ENCODE assay signal across 12 cellular contexts in genomic region chr6:34638834-34639736, GRCh38. TPM values are rescaled to one million over a fixed set of nuclear protein-coding genes. Genes with fewer than 3 reads are reported as not detected.
DNase-seq lines count a peak whose midpoint lies in the region; ATAC-seq, FAIRE-seq and TF ChIP-seq lines count a peak whose summit lies in the region.
"Had no signal": no experiment of that assay in that cellular context is flagged by ENCODE, and none has a peak within 500 bp of the region (broad histone marks: within the 10 kb centered on the region; RNA-seq: fewer than 3 reads in every experiment).

No MANE protein-coding gene starts in this region.

- no peaks in the 10 kb centered on the region for H3K4me1 ChIP-seq in right cardiac atrium (ENCODE audit: control insufficient read depth, insufficient read depth, low read length)
- H3K4me1 ChIP-seq: esophagus squamous epithelium, SJSA1 had no signal

- H3K36me3 Mint-ChIP-seq in MCF 10A (ENCODE audit: insufficient read depth, unreplicated experiment) = peaks cover 22% of the 10 kb centered on the region

- CTCF ChIA-PET in MCF 10A (lab: Yijun Ruan, JAX) = interaction anchor here (0.6 kb wide), 3 partner anchors 35 to 186 kb away, joined by 3 to 4 read pairs (median 3); no protein-coding TSS in a partner anchor

- H3K9me3 Mint-ChIP-seq in MCF 10A (ENCODE audit: unreplicated experiment) = no peaks in the 10 kb centered on the region
- H3K9me3 Mint-ChIP-seq: nephron progenitor cell had no signal

- H3K27ac Mint-ChIP-seq in MCF 10A (ENCODE audit: low read depth, unreplicated experiment) = no peak overlapping the region
- H3K27ac Mint-ChIP-seq: nephron progenitor cell had no signal

- peak; percentile 73 for ATAC-seq in GM19467 (IDR thresholded peaks at IDR 0.05; ENCODE audit: unreplicated experiment)
- peak; percentile 57 for ATAC-seq in HG03139 (IDR thresholded peaks at IDR 0.05; ENCODE audit: unreplicated experiment)
- ATAC-seq in right cardiac atrium = peak; percentile 60 to 66

- WGBS in right cardiac atrium = 75% methylated on average over 6 of the region's 6 CpGs

- no peak for DNase-seq in GM12892 (ENCODE audit: insufficient read length)
- DNase-seq in right cardiac atrium = no peak
- DNase-seq in AML-193 (lab: John Stamatoyannopoulos, UW) = no peak
- no peak for DNase-seq in activated CD4-positive, alpha-beta T cell treated with anti-CD3 and anti-CD28 coated beads for 4 hours
- no peak for DNase-seq in MCF 10A (ENCODE audit: unreplicated experiment)
- DNase-seq in WERI-Rb-1 = no peak
- DNase-seq: activated gamma-delta T cell, esophagus squamous epithelium, nephron progenitor cell had no signal

- no peaks in the 10 kb centered on the region for H3K27me3 Mint-ChIP-seq in MCF 10A (ENCODE audit: insufficient read depth, unreplicated experiment)

- H3K9me3 ChIP-seq in right cardiac atrium (ENCODE audit: control insufficient read depth, low read length) = no peaks in the 10 kb centered on the region
- H3K9me3 ChIP-seq in WERI-Rb-1 (ENCODE audit: severe bottlenecking) = no peaks in the 10 kb centered on the region
- H3K9me3 ChIP-seq: esophagus squamous epithelium, SJSA1 had no signal

- peak; percentile 92 for FAIRE-seq in GM12892 (lab: Jason Lieb, UNC)

- no peaks in the 10 kb centered on the region for H3K27me3 ChIP-seq in right cardiac atrium (ENCODE audit: control insufficient read depth, insufficient read depth)
- no peaks in the 10 kb centered on the region for H3K27me3 ChIP-seq in WERI-Rb-1 (ENCODE audit: insufficient read depth, low read depth, severe bottlenecking)
- H3K27me3 ChIP-seq: esophagus squamous epithelium, SJSA1 had no signal

- TF ChIP-seq CTCF in MCF 10A (IDR thresholded peaks at IDR 0.05; ENCODE audit: unreplicated experiment) (no peak), WERI-Rb-1 (IDR thresholded peaks at IDR 0.05; ENCODE audit: low read depth, low read length) (no peak)

- POLR2A ChIA-PET in MCF 10A (lab: Yijun Ruan, JAX) = interaction anchor here (0.6 to 1.2 kb wide), 4 partner anchors 12 to 523 kb away, joined by 3 to 4 read pairs (median 3); partner anchors contain the start of gene BLTP3A

- no peaks in the 10 kb centered on the region for H3K4me1 Mint-ChIP-seq in MCF 10A (ENCODE audit: insufficient read depth, unreplicated experiment)
- H3K4me1 Mint-ChIP-seq: nephron progenitor cell had no signal

- no peak overlapping the region for H3K27ac ChIP-seq in right cardiac atrium (ENCODE audit: low read length)
- H3K27ac ChIP-seq in WERI-Rb-1 = no peak overlapping the region
- H3K27ac ChIP-seq: esophagus squamous epithelium, SJSA1 had no signal

- H3K4me3 Mint-ChIP-seq in MCF 10A (ENCODE audit: unreplicated experiment) = no peak overlapping the region
- H3K4me3 Mint-ChIP-seq: nephron progenitor cell had no signal

- intact Hi-C loops in right cardiac atrium (cut with DNase I) = no loop called here
- intact Hi-C loops in MCF 10A (cut with micrococcal nuclease) = no loop called here

- H3K4me3 ChIP-seq in right cardiac atrium (ENCODE audit: low read length) = no peak overlapping the region
- H3K4me3 ChIP-seq in WERI-Rb-1 (ENCODE audit: low read depth, low read length) = no peak overlapping the region
- H3K4me3 ChIP-seq: esophagus squamous epithelium, SJSA1 had no signal

- peaks cover 29% of the 10 kb centered on the region for H3K36me3 ChIP-seq in WERI-Rb-1

- no peak; the same call in 1 of the 2 replicates for TF ChIP-seq POLR2A in GM12892 (IDR thresholded peaks at IDR 0.05; ENCODE audit: low read depth, low read length)

- BruUV-seq in MCF 10A (replicated peaks; lab: Mats Ljungman, UMichigan) = no TSS peak

RNA-seq across cellular contexts. Expression of gene ILRUN, which starts 57.5 kb away (rescaled TPM):
- 49.9 TPM for polyA plus RNA-seq in GM12892 (2012; ENCODE audit: missing spikeins)
- 100 to 1,000 TPM; 120 to 150 (median 134) TPM for total RNA-seq in right cardiac atrium
- 116 TPM for polyA plus RNA-seq in right cardiac atrium
- total RNA-seq in MCF 10A (2022) = 49.2 and 50.8 TPM in 2 replicates
